ENCODE assay signal across 8 cellular contexts in the genomic region with DNA sequence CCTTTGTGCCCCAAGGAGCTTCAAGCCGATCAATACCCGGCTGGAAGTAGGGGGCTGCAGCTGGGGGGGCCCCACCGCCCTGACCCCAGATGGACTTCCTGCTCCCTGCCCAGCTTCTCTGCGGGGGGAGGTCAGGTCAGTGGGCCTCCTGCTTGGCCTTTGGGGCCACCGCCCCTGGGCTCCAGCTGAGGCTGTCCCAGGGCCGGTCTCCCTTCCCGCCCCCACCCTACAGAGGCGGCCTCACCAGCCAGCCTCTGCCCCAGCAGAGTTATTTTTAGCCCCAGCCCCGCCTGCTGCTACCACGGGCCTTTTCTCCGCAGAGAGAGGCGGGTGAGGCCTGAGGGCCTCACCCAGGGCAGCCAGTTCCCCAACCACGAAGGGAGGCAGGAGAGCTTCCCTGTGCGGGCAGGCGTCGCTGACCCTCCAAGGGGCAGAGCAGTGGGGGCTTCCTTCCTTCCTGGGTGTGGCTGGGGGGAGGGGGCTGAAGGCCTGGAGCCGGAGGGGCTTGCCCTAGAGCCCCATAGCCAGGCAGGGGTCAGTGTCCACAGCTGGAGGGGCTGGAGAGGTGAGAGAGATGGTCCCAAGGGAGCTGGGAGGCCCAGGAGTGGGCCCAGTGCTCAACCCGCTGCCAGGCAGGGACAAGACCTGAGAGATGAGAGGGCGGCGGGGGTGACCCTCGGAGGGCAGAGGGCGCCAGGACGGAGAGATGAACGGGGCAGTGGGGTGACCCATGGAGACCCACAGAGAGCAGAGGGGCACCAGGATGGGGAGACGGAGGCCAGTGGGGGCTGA. TPM values are rescaled to one million over a fixed set of nuclear protein-coding genes. Genes with fewer than 3 reads are reported as not detected.
DNase-seq lines count a peak whose midpoint lies in the region; ATAC-seq and TF ChIP-seq lines count a peak whose summit lies in the region.

No MANE protein-coding gene starts in this region.

- peak overlapping the region; percentile 73 for H3K4me2 ChIP-seq in PC-9

- CTCF ChIA-PET in PC-9 (lab: Charles Lee) = interaction anchor here (0.7 kb wide), 1 partner anchor 363 kb away, joined by 9 read pairs; no protein-coding TSS in a partner anchor

- H3K9me2 ChIP-seq in PC-9 (ENCODE audit: insufficient read depth) = no peaks in the 10 kb centered on the region

- no peaks in the 10 kb centered on the region for H4K20me1 ChIP-seq in PC-9 (ENCODE audit: insufficient read depth)

- intact Hi-C loops in PC-9 (cut with micrococcal nuclease; ENCODE audit: unreplicated experiment) (loop anchor here (1.0 kb wide), 2 partner anchors 22 to 25 kb away; no protein-coding TSS in a partner anchor), upper lobe of right lung (cut with DNase I) (no loop called here)

- H2AFZ ChIP-seq in PC-9 = no peak overlapping the region

- H3K27me3 ChIP-seq in PC-9 (ENCODE audit: insufficient read depth, low read depth) = no peaks in the 10 kb centered on the region
- no peaks in the 10 kb centered on the region for H3K27me3 ChIP-seq in upper lobe of right lung

- H3K79me2 ChIP-seq in PC-9 (ENCODE audit: low read depth) = no peaks in the 10 kb centered on the region

- TF ChIP-seq CTCF in PC-9 (conservative IDR thresholded peaks at IDR 0.05) (no peak), upper lobe of right lung (IDR thresholded peaks at IDR 0.05) (no peak)

- TSS peak; percentile 38 for BruUV-seq in PC-9 (replicated peaks; lab: Mats Ljungman, UMichigan)

- POLR2A ChIA-PET in PC-9 (lab: Charles Lee; ENCODE audit: unreplicated experiment) = interaction anchor here (0.6 kb wide), 1 partner anchor 440 kb away, joined by 3 read pairs; no protein-coding TSS in a partner anchor

- ATAC-seq in GM18498 (IDR thresholded peaks at IDR 0.05; ENCODE audit: unreplicated experiment) (peak; percentile 68), HG02678 (IDR thresholded peaks at IDR 0.05; ENCODE audit: unreplicated experiment) (peak; percentile 47), upper lobe of right lung (peak; percentile 82)

- H3K36me3 ChIP-seq in PC-9 (ENCODE audit: low read depth) (no peaks in the 10 kb centered on the region), mesodermal cell (ENCODE audit: control insufficient read depth, insufficient read depth, low read length) (peaks cover 4% of the 10 kb centered on the region), upper lobe of right lung (no peaks in the 10 kb centered on the region)

- 57 to 63% methylated on average over 16 to 18 of the region's 25 CpGs for WGBS in mesodermal cell (ENCODE audit: insufficient coverage in 2 of 2), 2 experiments

- DNase-seq in PC-9 = peak; percentile 63 to 74
- peak; percentile 67 for DNase-seq in dedifferentiated amniotic fluid mesenchymal stem cell (ENCODE audit: extremely low spot score)
- peak; percentile 93 for DNase-seq in upper lobe of right lung
- DNase-seq in NCI-H2171 treated with DMSO at 0.1 percent for 48 hours (lab: John Stamatoyannopoulos, UW) = no peak
- DNase-seq in NCI-H2029 (lab: John Stamatoyannopoulos, UW) = no peak

- peaks cover 18% of the 10 kb centered on the region for H3F3A ChIP-seq in PC-9 (ENCODE audit: insufficient read depth, low read depth)

- H3K4me1 ChIP-seq in PC-9 (replicated peaks; ENCODE audit: insufficient read depth) (peaks cover 51% of the 10 kb centered on the region), mesodermal cell (ENCODE audit: control insufficient read depth, insufficient read depth, low read length, poor library complexity, severe bottlenecking) (peaks cover 30% of the 10 kb centered on the region), upper lobe of right lung (peaks cover 52% of the 10 kb centered on the region)

- H3K4me3 ChIP-seq in PC-9 (peak overlapping the region; percentile 35; the same call in 1 of the 2 replicates), mesodermal cell (ENCODE audit: extremely low read depth, insufficient read depth, low read length, poor library complexity, severe bottlenecking) (no peak overlapping the region), upper lobe of right lung (no peak overlapping the region)

- H3K27ac ChIP-seq in PC-9 (peak overlapping the region; percentile 88), mesodermal cell (ENCODE audit: low read depth, low read length, severe bottlenecking) (peak overlapping the region; percentile 69), upper lobe of right lung (peak overlapping the region; percentile 94)

- H3K9me3 ChIP-seq in PC-9 (ENCODE audit: insufficient read depth, low read depth) (no peaks in the 10 kb centered on the region), mesodermal cell (ENCODE audit: control insufficient read depth, low read length) (no peaks in the 10 kb centered on the region), upper lobe of right lung (no peaks in the 10 kb centered on the region)

RNA-seq across cellular contexts. Expression of a gene that starts 24.6 kb away (rescaled TPM):
- 16.9 and 20.6 TPM in 2 replicates for total RNA-seq in PC-9 (2021)
- 12.4 TPM for polyA plus RNA-seq in mesodermal cell (2013, experiment 1 of 2)
- polyA plus RNA-seq in mesodermal cell (2013, experiment 2 of 2) = 10.1 TPM
- total RNA-seq in upper lobe of right lung = 26.0 TPM

Comparison
In these comparisons a context has a peak if more than half of its experiments do, and no peak if none do; other contexts are left out.
1. DNase-seq: peak in PC-9 (2 of 2), dedifferentiated amniotic fluid mesenchymal stem cell (single experiment) and upper lobe of right lung (single experiment); none in NCI-H2171 treated with DMSO at 0.1 percent for 48 hours (single experiment) and NCI-H2029 (single experiment).
2. Peak in every context shown above with its lines, with median percentiles within 50 percentile points of each other: ATAC-seq and H3K27ac ChIP-seq.